Comparison of ENCODE assay signal across 6 cellular contexts in genomic region chr15:40847225-40847961, GRCh38.
A peak's percentile ranks its signal among the peaks of the same experiment; 100 is the strongest.
DNase-seq lines count a peak whose midpoint lies in the region; ATAC-seq lines count a peak whose summit lies in the region.

No MANE protein-coding gene starts in this region.

- H3K27me3 ChIP-seq in mucosa of stomach (ENCODE audit: control insufficient read depth, insufficient read depth, low read length) = no peaks in the 10 kb centered on the region

- peaks cover 3% of the 10 kb centered on the region for H3K36me3 Mint-ChIP-seq in activated naive CD8-positive, alpha-beta T cell treated with anti-CD3 and anti-CD28 coated beads, Interleukin-2, amount 50 U/mL, for 24 hours (ENCODE audit: low read depth)

- peaks cover 20% of the 10 kb centered on the region for H3K27me3 Mint-ChIP-seq in activated naive CD8-positive, alpha-beta T cell treated with anti-CD3 and anti-CD28 coated beads, Interleukin-2, amount 50 U/mL, for 24 hours

- H3K4me3 Mint-ChIP-seq in activated naive CD8-positive, alpha-beta T cell treated with anti-CD3 and anti-CD28 coated beads, Interleukin-2, amount 50 U/mL, for 24 hours = no peak overlapping the region

- peaks cover 32% of the 10 kb centered on the region for H3K4me1 ChIP-seq in mucosa of stomach (ENCODE audit: control insufficient read depth, insufficient read depth, low read length)

- H3K9me3 ChIP-seq in mucosa of stomach (ENCODE audit: control insufficient read depth, low read length) = no peaks in the 10 kb centered on the region

- peak; percentile 58 for ATAC-seq in GM18909 (IDR thresholded peaks at IDR 0.05; ENCODE audit: poor library complexity, unreplicated experiment)
- ATAC-seq in activated naive CD8-positive, alpha-beta T cell treated with anti-CD3 and anti-CD28 coated beads, Interleukin-2, amount 50 U/mL, for 24 hours = no peak

- peak; percentile 71 for DNase-seq in KG1 (lab: John Stamatoyannopoulos, UW)
- DNase-seq in activated naive CD8-positive, alpha-beta T cell treated with anti-CD3 and anti-CD28 coated beads, Interleukin-2, amount 50 U/mL, for 24 hours = no peak
- no peak for DNase-seq in activated CD4-positive, alpha-beta T cell treated with anti-CD3 and anti-CD28 coated beads for 48 hours
- no peak for DNase-seq in activated CD4-positive, alpha-beta T cell treated with anti-CD3 and anti-CD28 coated beads, Interleukin-2, amount 50 U/mL, for 48 hours

- peak overlapping the region; percentile 80 for H3K4me3 ChIP-seq in mucosa of stomach (ENCODE audit: low read length)

- H3K36me3 ChIP-seq in mucosa of stomach (ENCODE audit: control insufficient read depth, insufficient read depth, low read length) = no peaks in the 10 kb centered on the region

- H3K9me3 Mint-ChIP-seq in activated naive CD8-positive, alpha-beta T cell treated with anti-CD3 and anti-CD28 coated beads, Interleukin-2, amount 50 U/mL, for 24 hours = no peaks in the 10 kb centered on the region

- peak overlapping the region; percentile 93 for H3K9ac ChIP-seq in mucosa of stomach (ENCODE audit: low read length)

- H3K4me1 Mint-ChIP-seq in activated naive CD8-positive, alpha-beta T cell treated with anti-CD3 and anti-CD28 coated beads, Interleukin-2, amount 50 U/mL, for 24 hours = peaks cover 30% of the 10 kb centered on the region

- peak overlapping the region; percentile 39 for H3K27ac Mint-ChIP-seq in activated naive CD8-positive, alpha-beta T cell treated with anti-CD3 and anti-CD28 coated beads, Interleukin-2, amount 50 U/mL, for 24 hours
